30 cellular contexts compared by ENCODE assay signal in genomic region chr17:36578671-36579070, GRCh38. TPM values are rescaled to one million over a fixed set of nuclear protein-coding genes. Genes with fewer than 3 reads are reported as not detected.
DNase-seq lines count a peak whose midpoint lies in the region.
"Had no signal": no experiment of that assay in that cellular context is flagged by ENCODE, and none has a peak within 500 bp of the region (broad histone marks: within the 10 kb centered on the region; RNA-seq: fewer than 3 reads in every experiment).

No MANE protein-coding gene starts in this region.

- no peak overlapping the region for H3K14ac ChIP-seq in mesenchymal stem cell (ENCODE audit: low read length in 2 of 2)

- H4K8ac ChIP-seq in mesenchymal stem cell (ENCODE audit: low read length): no peak overlapping the region

- no peak overlapping the region for H3K4me3 Mint-ChIP-seq in activated CD4-positive, alpha-beta T cell treated with anti-CD3 and anti-CD28 coated beads, Interleukin-2, amount 10 ng/mL, durations not matched to agents 7 days and 5 days
- H3K4me3 Mint-ChIP-seq: activated T-cell treated with anti-CD3 and anti-CD28 coated beads, Interleukin-2, amount 50 U/mL, for 72 hours; CD8-positive, alpha-beta memory T cell; natural killer cell treated with Interleukin-12 subunit alpha and Interleukin-12 subunit beta and Interleukin-15 and Interleukin-18, amount 100 ng/mL, for 72 hours; T-helper 1 cell treated with Interleukin-12 subunit alpha and Interleukin-12 subunit beta and Interleukin-4 antibody, amounts not matched to agents 30 μg/mL and 1 μg/mL, for 36 hours had no signal

- H3K27me3 ChIP-seq in mesenchymal stem cell (ENCODE audit: control insufficient read depth in 1 of 2, insufficient read depth in 1 of 2, low read length in 2 of 2): no peaks in the 10 kb centered on the region
- H3K27me3 ChIP-seq: BE2C, brain microvascular endothelial cell, colonic mucosa, foreskin keratinocyte, transverse colon had no signal

- H3K18ac ChIP-seq in mesenchymal stem cell (ENCODE audit: low read depth in 1 of 2, low read length in 2 of 2): no peak overlapping the region

- H3K27ac ChIP-seq in angular gyrus (ENCODE audit: low read depth, low read length): peak overlapping the region; percentile 40
- no peak overlapping the region for H3K27ac ChIP-seq in mesenchymal stem cell (ENCODE audit: low read length, poor library complexity, severe bottlenecking)
- H3K27ac ChIP-seq: brain microvascular endothelial cell, colonic mucosa, foreskin keratinocyte, lower lobe of right lung, SK-N-MC, transverse colon had no signal

- no peak overlapping the region for H3K23ac ChIP-seq in mesenchymal stem cell (ENCODE audit: low read length in 2 of 2)

- H2BK15ac ChIP-seq in mesenchymal stem cell (ENCODE audit: low read depth, poor library complexity, severe bottlenecking): no peak overlapping the region

- no peak overlapping the region for H3K27ac Mint-ChIP-seq in activated CD4-positive, alpha-beta T cell treated with anti-CD3 and anti-CD28 coated beads, Interleukin-2, amount 10 ng/mL, durations not matched to agents 7 days and 5 days
- H3K27ac Mint-ChIP-seq: activated T-cell treated with anti-CD3 and anti-CD28 coated beads, Interleukin-2, amount 50 U/mL, for 72 hours; natural killer cell treated with Interleukin-12 subunit alpha and Interleukin-12 subunit beta and Interleukin-15 and Interleukin-18, amount 100 ng/mL, for 72 hours; T-helper 1 cell treated with Interleukin-12 subunit alpha and Interleukin-12 subunit beta and Interleukin-4 antibody, amounts not matched to agents 30 μg/mL and 1 μg/mL, for 36 hours had no signal

- H3K4me1 Mint-ChIP-seq in activated CD4-positive, alpha-beta T cell treated with anti-CD3 and anti-CD28 coated beads, Interleukin-2, amount 10 ng/mL, durations not matched to agents 7 days and 5 days: peaks cover 3% of the 10 kb centered on the region

- 98% methylated on average over 2 of the region's 2 CpGs for WGBS in mesenchymal stem cell

- POLR2A ChIA-PET in activated CD4-positive, alpha-beta T cell treated with anti-CD3 and anti-CD28 coated beads, Interleukin-2, amount 10 ng/mL, durations not matched to agents 7 days and 5 days (lab: Charles Lee): no interaction called here

- peaks cover 3% of the 10 kb centered on the region for H3K4me1 ChIP-seq in mesenchymal stem cell (ENCODE audit: control insufficient read depth, insufficient read depth, low read depth, low read length)
- H3K4me1 ChIP-seq: BE2C, colonic mucosa, lower lobe of right lung, transverse colon had no signal

- H3K36me3 Mint-ChIP-seq in activated CD4-positive, alpha-beta T cell treated with anti-CD3 and anti-CD28 coated beads, Interleukin-2, amount 10 ng/mL, durations not matched to agents 7 days and 5 days (ENCODE audit: low read depth): peaks cover 43% of the 10 kb centered on the region

- DNase-seq in AG08396 (ENCODE audit: low spot score) (peak; percentile 33), EH (ENCODE audit: low read depth) (peak; percentile 50), fibroblast of peridontal ligament (ENCODE audit: extremely low read depth) (peak; percentile 55), mesenchymal stem cell (no peak), NCI-H146 (lab: John Stamatoyannopoulos, UW) (no peak)
- DNase-seq in activated CD4-positive, alpha-beta T cell treated with anti-CD3 and anti-CD28 coated beads, Interleukin-2, amount 10 ng/mL, durations not matched to agents 7 days and 5 days: no peak
- no peak for DNase-seq in activated T-cell treated with anti-CD3 and anti-CD28 coated beads, Interleukin-2, amount 50 U/mL, for 48 hours
- DNase-seq: activated CD4-positive, CD25-positive, alpha-beta regulatory T cell; activated T-cell treated with anti-CD3 and anti-CD28 coated beads, Interleukin-2, amount 50 U/mL, for 72 hours; BE2C; brain microvascular endothelial cell; CD8-positive, alpha-beta memory T cell; colonic mucosa; DMS153; effector memory CD4-positive, alpha-beta T cell; H7; Karpas-422; lower lobe of right lung; mucosa of descending colon; NCI-H446; NCI-H82; RPMI8226; stimulated activated CD4-positive, alpha-beta T cell treated with anti-CD3 and anti-CD28 coated beads, Interleukin-15, amount 100 ng/mL, for 24 hours; stimulated activated CD4-positive, alpha-beta T cell treated with anti-CD3 and anti-CD28 coated beads, Interleukin-4, amount 100 ng/mL, for 4 hours; transverse colon had no signal

- no peak overlapping the region for H3K4ac ChIP-seq in mesenchymal stem cell (ENCODE audit: low read depth in 1 of 2, low read length in 2 of 2)

- no peak overlapping the region for H4K91ac ChIP-seq in mesenchymal stem cell (ENCODE audit: low read length)

- CTCF ChIA-PET in activated CD4-positive, alpha-beta T cell treated with anti-CD3 and anti-CD28 coated beads, Interleukin-2, amount 10 ng/mL, durations not matched to agents 7 days and 5 days (lab: Charles Lee): interaction anchor here (1.0 to 1.3 kb wide), 2 partner anchors 10 to 13 kb away, joined by 3 to 4 read pairs; no protein-coding TSS in a partner anchor

- H2AK5ac ChIP-seq in mesenchymal stem cell (ENCODE audit: low read length, severe bottlenecking): no peak overlapping the region

- H2AFZ ChIP-seq in mesenchymal stem cell (ENCODE audit: low read depth, low read length): no peak overlapping the region

- no peak overlapping the region for H2BK120ac ChIP-seq in mesenchymal stem cell (ENCODE audit: low read depth, low read length)

- H3K9me3 ChIP-seq in mesenchymal stem cell (ENCODE audit: control insufficient read depth, low read length): no peaks in the 10 kb centered on the region
- H3K9me3 ChIP-seq: BE2C, colonic mucosa, lower lobe of right lung, mucosa of descending colon, transverse colon had no signal

- peaks cover 37 to 82% of the 10 kb centered on the region in 2 experiments for H3K36me3 ChIP-seq in mesenchymal stem cell (ENCODE audit: control insufficient read depth in 1 of 2, insufficient read depth in 2 of 2, low read depth in 1 of 2, low read length in 2 of 2)

- H3K9me3 Mint-ChIP-seq in activated CD4-positive, alpha-beta T cell treated with anti-CD3 and anti-CD28 coated beads, Interleukin-2, amount 10 ng/mL, durations not matched to agents 7 days and 5 days: no peaks in the 10 kb centered on the region
- H3K9me3 Mint-ChIP-seq: activated T-cell treated with anti-CD3 and anti-CD28 coated beads, Interleukin-2, amount 50 U/mL, for 72 hours; CD8-positive, alpha-beta memory T cell; natural killer cell treated with Interleukin-12 subunit alpha and Interleukin-12 subunit beta and Interleukin-15 and Interleukin-18, amount 100 ng/mL, for 72 hours; T-helper 1 cell treated with Interleukin-12 subunit alpha and Interleukin-12 subunit beta and Interleukin-4 antibody, amounts not matched to agents 30 μg/mL and 1 μg/mL, for 36 hours had no signal

- no peak overlapping the region for H2BK5ac ChIP-seq in mesenchymal stem cell (ENCODE audit: low read depth, low read length, poor library complexity, severe bottlenecking)

- H3K4me3 ChIP-seq in mesenchymal stem cell (ENCODE audit: insufficient read depth in 1 of 2, low read depth in 1 of 2, low read length in 2 of 2): no peak overlapping the region
- H3K4me3 ChIP-seq: colonic mucosa, lower lobe of right lung, mucosa of descending colon, SK-N-MC, transverse colon had no signal

- H3K4me2 ChIP-seq in mesenchymal stem cell (ENCODE audit: low read length, poor library complexity, severe bottlenecking): no peak overlapping the region

- no peaks in the 10 kb centered on the region for H3K27me3 Mint-ChIP-seq in activated CD4-positive, alpha-beta T cell treated with anti-CD3 and anti-CD28 coated beads, Interleukin-2, amount 10 ng/mL, durations not matched to agents 7 days and 5 days
- H3K27me3 Mint-ChIP-seq: CD8-positive, alpha-beta memory T cell; natural killer cell treated with Interleukin-12 subunit alpha and Interleukin-12 subunit beta and Interleukin-15 and Interleukin-18, amount 100 ng/mL, for 72 hours had no signal

- H3K79me1 ChIP-seq in mesenchymal stem cell (replicated peaks; ENCODE audit: low read length, poor library complexity, severe bottlenecking): peaks cover 14% of the 10 kb centered on the region

- H3K9ac ChIP-seq in mesenchymal stem cell (ENCODE audit: low read length): no peak overlapping the region

- no peak overlapping the region for H2BK12ac ChIP-seq in mesenchymal stem cell (ENCODE audit: low read length in 2 of 2)

RNA-seq across cellular contexts. Expression of gene DHRS11, which starts 13.0 kb away (rescaled TPM):
- polyA plus RNA-seq in mesenchymal stem cell (2013, experiment 1 of 2): 2.6 TPM
- 2.4 TPM for polyA plus RNA-seq in mesenchymal stem cell (2013, experiment 2 of 2)
- total RNA-seq in activated CD4-positive, alpha-beta T cell treated with anti-CD3 and anti-CD28 coated beads, Interleukin-2, amount 10 ng/mL, durations not matched to agents 7 days and 5 days: 1 to 10 TPM; 4.8 to 5.0 TPM

RNA-seq across cellular contexts. Expression of gene MRM1, which starts 22.7 kb away (rescaled TPM):
- 1.3 TPM for polyA plus RNA-seq in mesenchymal stem cell (2013, experiment 1 of 2)
- polyA plus RNA-seq in mesenchymal stem cell (2013, experiment 2 of 2): 1.2 TPM
- total RNA-seq in activated CD4-positive, alpha-beta T cell treated with anti-CD3 and anti-CD28 coated beads, Interleukin-2, amount 10 ng/mL, durations not matched to agents 7 days and 5 days: 1 to 10 TPM; 6.8 to 8.6 TPM

RNA-seq across cellular contexts. Expression of gene GGNBP2, which starts 34.0 kb away (rescaled TPM):
- polyA plus RNA-seq in mesenchymal stem cell (2013, experiment 1 of 2): 66.8 TPM
- 68.1 TPM for polyA plus RNA-seq in mesenchymal stem cell (2013, experiment 2 of 2)
- 100 to 1,000 TPM; 111 to 116 TPM for total RNA-seq in activated CD4-positive, alpha-beta T cell treated with anti-CD3 and anti-CD28 coated beads, Interleukin-2, amount 10 ng/mL, durations not matched to agents 7 days and 5 days

RNA-seq across cellular contexts. Expression of gene PIGW, which starts 43.9 kb away (rescaled TPM):
- polyA plus RNA-seq in mesenchymal stem cell (2013, experiment 1 of 2): 7.2 TPM
- 8.0 TPM for polyA plus RNA-seq in mesenchymal stem cell (2013, experiment 2 of 2)
- 10 to 100 TPM; 12.8 to 15.2 TPM for total RNA-seq in activated CD4-positive, alpha-beta T cell treated with anti-CD3 and anti-CD28 coated beads, Interleukin-2, amount 10 ng/mL, durations not matched to agents 7 days and 5 days

RNA-seq across cellular contexts. Expression of gene MYO19, which starts 44.0 kb away (rescaled TPM):
- 18.2 TPM for polyA plus RNA-seq in mesenchymal stem cell (2013, experiment 1 of 2)
- polyA plus RNA-seq in mesenchymal stem cell (2013, experiment 2 of 2): 16.6 TPM
- 100 to 1,000 TPM; 125 to 127 TPM for total RNA-seq in activated CD4-positive, alpha-beta T cell treated with anti-CD3 and anti-CD28 coated beads, Interleukin-2, amount 10 ng/mL, durations not matched to agents 7 days and 5 days

Comparison
In these comparisons a context has a peak if more than half of its experiments do, and no peak if none do; other contexts are left out.
1. DNase-seq: peak in AG08396 (single experiment), EH (single experiment) and fibroblast of peridontal ligament (single experiment); none in mesenchymal stem cell (single experiment), activated CD4-positive, alpha-beta T cell treated with anti-CD3 and anti-CD28 coated beads, Interleukin-2, amount 10 ng/mL, durations not matched to agents 7 days and 5 days (single experiment), NCI-H146 (single experiment) and activated T-cell treated with anti-CD3 and anti-CD28 coated beads, Interleukin-2, amount 50 U/mL, for 48 hours (0 of 2).